Comparison of ENCODE assay signal across 1 cellular context in genomic region chr1:234875953-234876814, GRCh38.
TF ChIP-seq lines count a peak whose summit lies in the region.

No MANE protein-coding gene starts in this region.

TF ChIP-seq in HepG2, 621 proteins besides CTCF, POLR2A, EP300 and RAD21 (continued from another document and continues in another):
- TF ChIP-seq, protein P1, sequence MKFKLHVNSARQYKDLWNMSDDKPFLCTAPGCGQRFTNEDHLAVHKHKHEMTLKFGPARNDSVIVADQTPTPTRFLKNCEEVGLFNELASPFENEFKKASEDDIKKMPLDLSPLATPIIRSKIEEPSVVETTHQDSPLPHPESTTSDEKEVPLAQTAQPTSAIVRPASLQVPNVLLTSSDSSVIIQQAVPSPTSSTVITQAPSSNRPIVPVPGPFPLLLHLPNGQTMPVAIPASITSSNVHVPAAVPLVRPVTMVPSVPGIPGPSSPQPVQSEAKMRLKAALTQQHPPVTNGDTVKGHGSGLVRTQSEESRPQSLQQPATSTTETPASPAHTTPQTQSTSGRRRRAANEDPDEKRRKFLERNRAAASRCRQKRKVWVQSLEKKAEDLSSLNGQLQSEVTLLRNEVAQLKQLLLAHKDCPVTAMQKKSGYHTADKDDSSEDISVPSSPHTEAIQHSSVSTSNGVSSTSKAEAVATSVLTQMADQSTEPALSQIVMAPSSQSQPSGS (CRISPR knock-in tag; IDR thresholded peaks at IDR 0.05): peak; percentile 72
- peak; percentile 95 for TF ChIP-seq HNF4A (CRISPR knock-in tag; IDR thresholded peaks at IDR 0.05)
- peak; percentile 74; the same call in 1 of the 2 replicates for TF ChIP-seq ZNF281 (CRISPR knock-in tag; IDR thresholded peaks at IDR 0.05; ENCODE audit: borderline replicate concordance)
- TF ChIP-seq AHR (CRISPR knock-in tag; IDR thresholded peaks at IDR 0.05): peak; percentile 33; the same call in 1 of the 2 replicates
- TF ChIP-seq SRSF1 (optimal IDR thresholded peaks at IDR 0.05; ENCODE audit: low read depth, low read length): peak; percentile 90
- peak; percentile 61; the same call in 1 of the 2 replicates for TF ChIP-seq DPF2 (CRISPR knock-in tag; IDR thresholded peaks at IDR 0.05; ENCODE audit: borderline replicate concordance, low read depth)
- peak; percentile 98 for TF ChIP-seq MED13 (CRISPR knock-in tag; IDR thresholded peaks at IDR 0.05)
- peak; percentile 4; the same call in 1 of the 2 replicates for TF ChIP-seq ZNF7 (CRISPR knock-in tag; IDR thresholded peaks at IDR 0.05)
- TF ChIP-seq HNF1A (IDR thresholded peaks at IDR 0.05; ENCODE audit: low read depth): peak; percentile 85
- TF ChIP-seq HNF1A (CRISPR knock-in tag; IDR thresholded peaks at IDR 0.05; ENCODE audit: borderline replicate concordance): peak; percentile 92; the same call in 1 of the 2 replicates
- TF ChIP-seq ZBTB7B (CRISPR knock-in tag; IDR thresholded peaks at IDR 0.05): peak; percentile 86
- peak; percentile 42; the same call in 1 of the 2 replicates for TF ChIP-seq ZSCAN5A (CRISPR knock-in tag; IDR thresholded peaks at IDR 0.05; ENCODE audit: borderline replicate concordance)
- no peak for TF ChIP-seq ZNF546 (CRISPR knock-in tag; conservative IDR thresholded peaks at IDR 0.05)
- TF ChIP-seq ZNF772 (CRISPR knock-in tag; IDR thresholded peaks at IDR 0.05): peak; percentile 16; the same call in 1 of the 2 replicates
- TF ChIP-seq SIN3B (IDR thresholded peaks at IDR 0.05; ENCODE audit: low read length): no peak
- TF ChIP-seq ZBTB43 (CRISPR knock-in tag; conservative IDR thresholded peaks at IDR 0.05): peak; percentile 90
- peak; percentile 15; the same call in 1 of the 2 replicates for TF ChIP-seq ZNF816 (CRISPR knock-in tag; IDR thresholded peaks at IDR 0.05; ENCODE audit: borderline replicate concordance)
- TF ChIP-seq YEATS4 (CRISPR knock-in tag; IDR thresholded peaks at IDR 0.05; ENCODE audit: borderline replicate concordance): peak; percentile 37; the same call in 1 of the 2 replicates
- no peak for TF ChIP-seq TCF12 (IDR thresholded peaks at IDR 0.05)
- TF ChIP-seq TCF12 (CRISPR knock-in tag; IDR thresholded peaks at IDR 0.05): peak; percentile 90
- TF ChIP-seq MIER2 (CRISPR knock-in tag; IDR thresholded peaks at IDR 0.05): 0 out of 2 replicates have a peak, but pooled peaks have one; percentile 42
- TF ChIP-seq, protein P2, sequence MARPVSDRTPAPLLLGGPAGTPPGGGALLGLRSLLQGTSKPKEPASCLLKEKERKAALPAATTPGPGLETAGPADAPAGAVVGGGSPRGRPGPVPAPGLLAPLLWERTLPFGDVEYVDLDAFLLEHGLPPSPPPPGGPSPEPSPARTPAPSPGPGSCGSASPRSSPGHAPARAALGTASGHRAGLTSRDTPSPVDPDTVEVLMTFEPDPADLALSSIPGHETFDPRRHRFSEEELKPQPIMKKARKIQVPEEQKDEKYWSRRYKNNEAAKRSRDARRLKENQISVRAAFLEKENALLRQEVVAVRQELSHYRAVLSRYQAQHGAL (CRISPR knock-in tag; IDR thresholded peaks at IDR 0.05; ENCODE audit: not compliant biosample characterization): no peak
- peak; percentile 92 for TF ChIP-seq NFKBIZ (CRISPR knock-in tag; IDR thresholded peaks at IDR 0.05)
- no peak; the same call in 1 of the 2 replicates for TF ChIP-seq MTA1 (CRISPR knock-in tag; IDR thresholded peaks at IDR 0.05; ENCODE audit: borderline replicate concordance)
- TF ChIP-seq, protein P3, sequence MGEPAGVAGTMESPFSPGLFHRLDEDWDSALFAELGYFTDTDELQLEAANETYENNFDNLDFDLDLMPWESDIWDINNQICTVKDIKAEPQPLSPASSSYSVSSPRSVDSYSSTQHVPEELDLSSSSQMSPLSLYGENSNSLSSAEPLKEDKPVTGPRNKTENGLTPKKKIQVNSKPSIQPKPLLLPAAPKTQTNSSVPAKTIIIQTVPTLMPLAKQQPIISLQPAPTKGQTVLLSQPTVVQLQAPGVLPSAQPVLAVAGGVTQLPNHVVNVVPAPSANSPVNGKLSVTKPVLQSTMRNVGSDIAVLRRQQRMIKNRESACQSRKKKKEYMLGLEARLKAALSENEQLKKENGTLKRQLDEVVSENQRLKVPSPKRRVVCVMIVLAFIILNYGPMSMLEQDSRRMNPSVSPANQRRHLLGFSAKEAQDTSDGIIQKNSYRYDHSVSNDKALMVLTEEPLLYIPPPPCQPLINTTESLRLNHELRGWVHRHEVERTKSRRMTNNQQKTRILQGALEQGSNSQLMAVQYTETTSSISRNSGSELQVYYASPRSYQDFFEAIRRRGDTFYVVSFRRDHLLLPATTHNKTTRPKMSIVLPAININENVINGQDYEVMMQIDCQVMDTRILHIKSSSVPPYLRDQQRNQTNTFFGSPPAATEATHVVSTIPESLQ (CRISPR knock-in tag; conservative IDR thresholded peaks at IDR 0.05): no peak
- TF ChIP-seq EHMT2 (IDR thresholded peaks at IDR 0.05; ENCODE audit: borderline replicate concordance, low read depth, low read length): no peak
- TF ChIP-seq POLR2G (IDR thresholded peaks at IDR 0.05; ENCODE audit: low read depth, low read length): peak; percentile 72
- TF ChIP-seq SKI (IDR thresholded peaks at IDR 0.05; ENCODE audit: partially characterized antibody): peak; percentile 94
- TF ChIP-seq ZNF720 (CRISPR knock-in tag; IDR thresholded peaks at IDR 0.05): no peak
- TF ChIP-seq, protein P4, sequence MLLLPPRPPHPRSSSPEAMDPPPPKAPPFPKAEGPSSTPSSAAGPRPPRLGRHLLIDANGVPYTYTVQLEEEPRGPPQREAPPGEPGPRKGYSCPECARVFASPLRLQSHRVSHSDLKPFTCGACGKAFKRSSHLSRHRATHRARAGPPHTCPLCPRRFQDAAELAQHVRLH (CRISPR knock-in tag; IDR thresholded peaks at IDR 0.05; ENCODE audit: borderline replicate concordance, low read depth): no peak; the same call in 1 of the 2 replicates
- peak; percentile 80; the same call in 1 of the 2 replicates for TF ChIP-seq ZNF430 (CRISPR knock-in tag; IDR thresholded peaks at IDR 0.05)
- TF ChIP-seq, protein P5, sequence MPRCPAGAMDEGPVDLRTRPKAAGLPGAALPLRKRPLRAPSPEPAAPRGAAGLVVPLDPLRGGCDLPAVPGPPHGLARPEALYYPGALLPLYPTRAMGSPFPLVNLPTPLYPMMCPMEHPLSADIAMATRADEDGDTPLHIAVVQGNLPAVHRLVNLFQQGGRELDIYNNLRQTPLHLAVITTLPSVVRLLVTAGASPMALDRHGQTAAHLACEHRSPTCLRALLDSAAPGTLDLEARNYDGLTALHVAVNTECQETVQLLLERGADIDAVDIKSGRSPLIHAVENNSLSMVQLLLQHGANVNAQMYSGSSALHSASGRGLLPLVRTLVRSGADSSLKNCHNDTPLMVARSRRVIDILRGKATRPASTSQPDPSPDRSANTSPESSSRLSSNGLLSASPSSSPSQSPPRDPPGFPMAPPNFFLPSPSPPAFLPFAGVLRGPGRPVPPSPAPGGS (CRISPR knock-in tag; IDR thresholded peaks at IDR 0.05): peak; percentile 56; the same call in 1 of the 2 replicates
- TF ChIP-seq CREBL2 (CRISPR knock-in tag; IDR thresholded peaks at IDR 0.05; ENCODE audit: borderline replicate concordance): no peak
- TF ChIP-seq, protein P6, sequence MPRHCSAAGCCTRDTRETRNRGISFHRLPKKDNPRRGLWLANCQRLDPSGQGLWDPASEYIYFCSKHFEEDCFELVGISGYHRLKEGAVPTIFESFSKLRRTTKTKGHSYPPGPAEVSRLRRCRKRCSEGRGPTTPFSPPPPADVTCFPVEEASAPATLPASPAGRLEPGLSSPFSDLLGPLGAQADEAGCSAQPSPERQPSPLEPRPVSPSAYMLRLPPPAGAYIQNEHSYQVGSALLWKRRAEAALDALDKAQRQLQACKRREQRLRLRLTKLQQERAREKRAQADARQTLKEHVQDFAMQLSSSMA (CRISPR knock-in tag; IDR thresholded peaks at IDR 0.05): no peak; the same call in 1 of the 2 replicates
- TF ChIP-seq, protein P7, sequence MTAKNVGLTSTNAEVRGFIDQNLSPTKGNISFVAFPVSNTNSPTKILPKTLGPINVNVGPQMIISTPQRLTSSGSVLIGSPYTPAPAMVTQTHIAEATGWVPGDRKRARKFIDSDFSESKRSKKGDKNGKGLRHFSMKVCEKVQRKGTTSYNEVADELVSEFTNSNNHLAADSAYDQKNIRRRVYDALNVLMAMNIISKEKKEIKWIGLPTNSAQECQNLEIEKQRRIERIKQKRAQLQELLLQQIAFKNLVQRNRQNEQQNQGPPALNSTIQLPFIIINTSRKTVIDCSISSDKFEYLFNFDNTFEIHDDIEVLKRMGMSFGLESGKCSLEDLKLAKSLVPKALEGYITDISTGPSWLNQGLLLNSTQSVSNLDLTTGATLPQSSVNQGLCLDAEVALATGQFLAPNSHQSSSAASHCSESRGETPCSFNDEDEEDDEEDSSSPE (CRISPR knock-in tag; IDR thresholded peaks at IDR 0.05): peak; percentile 47; the same call in 1 of the 2 replicates
- TF ChIP-seq ZFP36L2 (CRISPR knock-in tag; IDR thresholded peaks at IDR 0.05): no peak
- TF ChIP-seq MAFK (conservative IDR thresholded peaks at IDR 0.05 in 1 of 2, IDR thresholded peaks at IDR 0.05 in 1 of 2; ENCODE audit: low read length in 2 of 2): peak; percentile 98
- peak; percentile 88 for TF ChIP-seq NR2C2 (CRISPR knock-in tag; IDR thresholded peaks at IDR 0.05; ENCODE audit: borderline replicate concordance)
- TF ChIP-seq GATA4 (IDR thresholded peaks at IDR 0.05; ENCODE audit: borderline replicate concordance, low read depth): peak; percentile 94
